In the genomic region with DNA sequence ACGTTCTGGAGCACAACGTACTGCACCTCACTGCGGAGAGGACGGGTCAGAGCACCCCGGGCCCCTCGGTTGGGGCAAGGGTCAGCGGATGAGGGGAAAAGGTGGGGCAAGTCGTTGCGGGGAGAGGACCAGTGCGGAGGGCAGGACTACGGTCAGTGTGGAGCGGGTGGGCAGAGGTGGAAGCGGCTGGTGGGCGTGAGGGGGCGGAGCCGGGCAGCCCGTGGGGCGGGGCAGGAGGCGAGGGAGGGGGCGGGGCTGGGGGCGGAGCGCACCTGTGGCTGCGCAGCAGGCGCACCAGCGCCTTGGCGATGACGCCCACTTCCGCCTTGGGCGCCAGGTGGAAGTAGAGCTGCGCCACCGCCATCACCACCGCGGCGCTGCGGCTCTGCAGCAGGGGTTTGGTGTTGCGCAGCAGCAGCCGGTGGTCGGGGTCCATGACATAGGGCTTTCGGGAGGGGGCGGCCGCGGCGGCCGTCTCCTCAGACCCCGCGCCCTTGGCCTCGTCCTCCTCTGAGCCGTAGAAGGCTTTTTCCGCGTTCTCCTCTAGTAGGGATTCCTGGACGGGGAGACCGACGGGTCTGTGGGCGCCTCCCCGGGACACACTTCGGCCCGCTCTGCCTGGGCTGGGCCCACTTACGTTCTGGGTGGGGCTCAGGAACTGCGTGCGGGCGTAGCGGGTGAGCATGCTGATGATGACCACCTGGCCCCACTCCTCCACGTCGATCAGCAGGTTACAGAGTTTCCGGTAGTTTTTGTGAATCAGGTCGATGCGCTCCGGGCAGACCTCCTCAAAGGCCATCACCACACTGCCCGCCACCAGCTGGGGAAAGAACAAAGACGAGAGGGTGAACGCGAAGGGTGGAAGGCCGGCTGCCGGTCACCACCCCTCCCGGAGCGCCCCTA, we compare ENCODE assay signal across 8 cellular contexts. TPM values are rescaled to one million over a fixed set of nuclear protein-coding genes. Genes with fewer than 3 reads are reported as not detected.
DNase-seq lines count a peak whose midpoint lies in the region; TF ChIP-seq lines count a peak whose summit lies in the region.

No MANE protein-coding gene starts in this region.

- peak overlapping the region; percentile 72 for H3K4me3 ChIP-seq in H7 (ENCODE audit: insufficient read depth, low read depth, low read length)

- DNase-seq in GM10248 (ENCODE audit: extremely low spot score) (peak; percentile 84), H7 (peak; percentile 98), NCI-H2171 treated with DMSO at 0.1 percent for 48 hours (lab: John Stamatoyannopoulos, UW) (peak; percentile 90), activated T-cell treated with anti-CD3 and anti-CD28 coated beads for 48 hours (ENCODE audit: low read depth) (peak; percentile 73), iPS DF 19.7 (ENCODE audit: low read depth, low spot score) (peak; percentile 68), HT-29 (ENCODE audit: low spot score) (no peak), anterior cingulate cortex (lab: John Stamatoyannopoulos, UW) (no peak)
- peak; percentile 84 for DNase-seq in stimulated activated CD4-positive, alpha-beta T cell treated with anti-CD3 and anti-CD28 coated beads, Interleukin-15, amount 100 ng/mL, for 24 hours

- peak; percentile 19 for TF ChIP-seq CTCF in GM10248 (IDR thresholded peaks at IDR 0.05; ENCODE audit: control extremely low read depth, extremely low read depth, low read depth, missing control alignments)

- H3K27me3 ChIP-seq in H7 (ENCODE audit: control insufficient read depth, insufficient read depth, low read length), result peaks cover 6% of the 10 kb centered on the region

- H3K36me3 ChIP-seq in H7 (replicated peaks; ENCODE audit: control insufficient read depth, insufficient read depth, low read length), result no peaks in the 10 kb centered on the region

- CTCF ChIA-PET in GM10248 (lab: Yijun Ruan, JAX), result interaction anchor here (1.2 to 1.3 kb wide), 2 partner anchors 15 to 31 kb away, joined by 3 to 4 read pairs; no protein-coding TSS in a partner anchor

- POLR2A ChIA-PET in GM10248 (lab: Yijun Ruan, JAX), result interaction anchor here (0.6 kb wide), 1 partner anchor 695 kb away, joined by 4 read pairs; no protein-coding TSS in a partner anchor

RNA-seq across cellular contexts. Expression of gene AP3B2, which starts 29.2 kb away (rescaled TPM):
- 10.4 and 11.6 TPM in 2 replicates for total RNA-seq in H7 (2014; rRNA removed; shearing (Covaris generic))
- not detected in 2 replicates for total RNA-seq in HT-29 (2014; rRNA removed; shearing (Covaris generic))

RNA-seq across cellular contexts. Expression of gene CPEB1, which starts 33.3 kb away (rescaled TPM):
- 1.3 and 4.0 TPM in 2 replicates for total RNA-seq in H7 (2014; rRNA removed; shearing (Covaris generic))
- total RNA-seq in HT-29 (2014; rRNA removed; shearing (Covaris generic)), result not detected in 2 replicates

Comparison
In these comparisons a context has a peak if more than half of its experiments do, and no peak if none do; other contexts are left out.
1. DNase-seq: peak in GM10248 (single experiment), H7 (single experiment), NCI-H2171 treated with DMSO at 0.1 percent for 48 hours (single experiment), activated T-cell treated with anti-CD3 and anti-CD28 coated beads for 48 hours (single experiment), iPS DF 19.7 (single experiment) and stimulated activated CD4-positive, alpha-beta T cell treated with anti-CD3 and anti-CD28 coated beads, Interleukin-15, amount 100 ng/mL, for 24 hours (single experiment); none in HT-29 (single experiment) and anterior cingulate cortex (0 of 58).
2. RNA of gene AP3B2, which starts 29.2 kb away (total RNA-seq): 10.4 to 11.6 TPM in H7; not detected in HT-29; every median in the first group is over 10 times any median in the second.